ENCODE assay signal across 14 cellular contexts in the genomic region with DNA sequence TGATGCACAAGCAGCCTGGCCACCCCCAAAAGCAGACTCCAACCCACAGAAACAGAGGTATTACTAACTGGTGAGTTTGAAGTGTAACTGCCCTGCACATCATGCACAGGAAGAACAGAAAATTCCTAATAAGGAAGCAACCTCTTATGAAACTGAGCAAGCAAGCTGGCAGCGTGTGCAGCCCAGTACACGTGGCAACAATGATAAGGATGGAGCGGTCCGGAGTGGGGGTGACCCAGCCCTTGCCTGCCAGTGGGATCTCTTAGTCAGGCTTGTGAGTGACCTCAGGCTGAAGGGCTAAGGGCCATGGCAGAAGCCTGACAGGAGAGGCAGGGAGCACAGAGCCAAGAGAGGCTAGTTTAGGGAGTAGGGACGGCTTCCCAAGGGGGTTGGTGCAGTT. TPM values are rescaled to one million over a fixed set of nuclear protein-coding genes. Genes with fewer than 3 reads are reported as not detected.
DNase-seq lines count a peak whose midpoint lies in the region; TF ChIP-seq lines count a peak whose summit lies in the region.
"Had no signal": no experiment of that assay in that cellular context is flagged by ENCODE, and none has a peak within 500 bp of the region (broad histone marks: within the 10 kb centered on the region; RNA-seq: fewer than 3 reads in every experiment).

No MANE protein-coding gene starts in this region.

- peaks cover 2% of the 10 kb centered on the region for H3F3A ChIP-seq in smooth muscle cell (ENCODE audit: low read depth)

- no peak overlapping the region for H3K4me3 ChIP-seq in smooth muscle cell
- H3K4me3 ChIP-seq: PC-9 had no signal

- H3K79me2 ChIP-seq in smooth muscle cell (ENCODE audit: low read depth), result no peaks in the 10 kb centered on the region

- H4K20me1 ChIP-seq in smooth muscle cell (ENCODE audit: low read depth), result no peaks in the 10 kb centered on the region

- peaks cover 5% of the 10 kb centered on the region for H3K4me1 ChIP-seq in smooth muscle cell (ENCODE audit: low read depth)

- peak overlapping the region; percentile 55 for H3K27ac ChIP-seq in smooth muscle cell (ENCODE audit: low read depth)
- H3K27ac ChIP-seq: PC-9 had no signal

- WGBS in smooth muscle cell (ENCODE audit: low lambda C conversion rate), result 42% methylated on average over 5 of the region's 5 CpGs

- TF ChIP-seq CTCF in smooth muscle cell (IDR thresholded peaks at IDR 0.05; ENCODE audit: borderline replicate concordance, insufficient read depth, poor library complexity, severe bottlenecking), result no peak

- TF ChIP-seq POLR2A in erythroblast (IDR thresholded peaks at IDR 0.05; ENCODE audit: low read length), result no peak

- H3K4me2 ChIP-seq in smooth muscle cell, result no peak overlapping the region
- H3K4me2 ChIP-seq: PC-9 had no signal

- H2AFZ ChIP-seq in smooth muscle cell (ENCODE audit: low read depth), result peak overlapping the region; percentile 31
- H2AFZ ChIP-seq: PC-9 had no signal

- no peak overlapping the region for H3K9ac ChIP-seq in smooth muscle cell (ENCODE audit: low read depth)

- no peaks in the 10 kb centered on the region for H3K9me3 ChIP-seq in smooth muscle cell (replicated peaks; ENCODE audit: low read depth)

- H3K27me3 ChIP-seq in smooth muscle cell (ENCODE audit: low read depth), result no peaks in the 10 kb centered on the region

- no peaks in the 10 kb centered on the region for H3K36me3 ChIP-seq in smooth muscle cell (ENCODE audit: low read depth)

- peak; percentile 26 for DNase-seq in SKM-1 treated with dmso at 0.1 percent for 144 hours (lab: John Stamatoyannopoulos, UW; ENCODE audit: unreplicated experiment)
- DNase-seq in SKM-1 (lab: John Stamatoyannopoulos, UW; ENCODE audit: unreplicated experiment), result no peak
- peak; percentile 73 for DNase-seq in OCI-M1 (lab: John Stamatoyannopoulos, UW)
- DNase-seq in erythroblast (lab: John Stamatoyannopoulos, UW), result peak; percentile 59 to 66
- no peak for DNase-seq in smooth muscle cell (lab: John Stamatoyannopoulos, UW; ENCODE audit: unreplicated experiment)
- DNase-seq in activated gamma-delta T cell (lab: John Stamatoyannopoulos, UW), result no peak
- no peak for DNase-seq in stimulated activated naive CD4-positive, alpha-beta T cell (lab: John Stamatoyannopoulos, UW)
- DNase-seq in NCI-H1048 (lab: John Stamatoyannopoulos, UW), result no peak
- DNase-seq: 8988T, dermis blood vessel endothelial cell, DMS 273 treated with DMSO at 0.1 percent for 48 hours, foreskin melanocyte, PC-9 had no signal

RNA-seq across cellular contexts. Expression of gene AOAH, which starts 22.1 kb away (rescaled TPM):
- total RNA-seq in smooth muscle cell, result not detected in 2 replicates
- not detected in 2 replicates for polyA plus RNA-seq in smooth muscle cell
- total RNA-seq: dermis blood vessel endothelial cell, neural crest cell, PC-9 had no signal

Comparison
In these comparisons a context has a peak if more than half of its experiments do, and no peak if none do; other contexts are left out.
1. DNase-seq: peak in SKM-1 treated with dmso at 0.1 percent for 144 hours (single experiment), OCI-M1 (single experiment) and erythroblast (2 of 2); none in SKM-1 (single experiment), smooth muscle cell (single experiment), activated gamma-delta T cell (single experiment), stimulated activated naive CD4-positive, alpha-beta T cell (0 of 6) and NCI-H1048 (single experiment).